In the genomic region with DNA sequence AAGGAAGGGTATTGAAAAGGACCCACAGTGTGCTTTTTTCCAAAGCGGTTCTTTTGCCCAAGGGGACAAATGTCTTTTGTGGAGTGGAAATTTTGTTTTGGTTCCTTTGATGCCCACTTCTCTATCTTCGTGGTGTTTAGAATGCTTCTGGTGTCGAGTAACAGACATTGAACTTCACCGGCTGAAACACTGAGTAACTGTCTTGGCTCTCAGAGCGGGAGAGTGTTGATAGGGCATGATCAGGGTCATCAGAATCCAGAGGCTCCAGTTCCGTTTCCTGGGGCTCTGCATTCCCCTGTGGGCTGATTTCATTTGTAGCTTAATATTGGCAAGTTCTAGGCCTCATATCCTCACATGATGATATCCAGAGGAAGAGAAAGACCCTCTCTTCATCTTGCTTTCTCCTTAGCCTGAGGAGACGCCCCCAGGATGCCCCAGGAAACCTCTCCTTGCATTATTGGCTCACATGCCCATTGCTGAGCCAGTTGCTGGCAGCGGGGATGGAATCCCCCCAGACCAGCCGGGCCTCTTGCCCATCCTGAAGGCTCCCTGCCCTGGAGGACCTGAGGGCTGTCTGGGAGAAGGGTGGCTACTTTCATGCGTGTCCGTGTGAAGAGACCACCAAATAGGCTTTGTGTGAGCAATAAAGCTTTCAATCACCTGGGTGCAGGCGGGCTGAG, we compare ENCODE assay signal across 19 cellular contexts. TPM values are rescaled to one million over a fixed set of nuclear protein-coding genes. Genes with fewer than 3 reads are reported as not detected.
DNase-seq lines count a peak whose midpoint lies in the region; ATAC-seq and TF ChIP-seq lines count a peak whose summit lies in the region.
"Had no signal": no experiment of that assay in that cellular context is flagged by ENCODE, and none has a peak within 500 bp of the region (broad histone marks: within the 10 kb centered on the region; RNA-seq: fewer than 3 reads in every experiment).

No MANE protein-coding gene starts in this region.

- H3K9ac ChIP-seq in IMR-90 (ENCODE audit: low read depth, low read length), result no peak overlapping the region

- no TSS peak for BruUV-seq in IMR-90 (replicated peaks; lab: Mats Ljungman, UMichigan)

- in situ Hi-C loops in IMR-90 (cut with MboI; ENCODE audit: low sequenced_read_pairs), result no loop called here

- peak overlapping the region; percentile 29; the same call in 1 of the 2 replicates for H3K4me2 ChIP-seq in IMR-90 (ENCODE audit: low read depth, low read length)
- H3K4me2 ChIP-seq: PC-9 had no signal

- DNase-seq in EH (ENCODE audit: low read depth) (peak; percentile 20), IMR-90 (peak; percentile 36), choroid plexus epithelial cell (ENCODE audit: low read depth) (peak; percentile 51), neural crest cell (ENCODE audit: low read depth, low spot score) (no peak), GM03348 (ENCODE audit: low spot score) (no peak), retina (no peak), testis (no peak), left colon (no peak)
- DNase-seq: DMS 273 treated with DMSO at 0.1 percent for 48 hours, KG1, NCI-H1048, NCI-H2081 treated with DMSO at 0.1 percent for 48 hours, NCI-H510A treated with DMSO at 0.1 percent for 48 hours, NCI-H82, PC-9 had no signal

- H3K4ac ChIP-seq in IMR-90 (ENCODE audit: low read depth, low read length), result peak overlapping the region; percentile 29; the same call in 1 of the 2 replicates

- H3K14ac ChIP-seq in IMR-90 (replicated peaks; ENCODE audit: low read depth, low read length), result no peak overlapping the region

- H4K91ac ChIP-seq in IMR-90 (ENCODE audit: insufficient read depth, low read depth, low read length), result no peak overlapping the region

- H3K9me3 ChIP-seq in IMR-90 (ENCODE audit: control insufficient read depth, insufficient read depth, low read length) (no peaks in the 10 kb centered on the region), testis (no peaks in the 10 kb centered on the region)

- H2AFZ ChIP-seq in IMR-90 (replicated peaks; ENCODE audit: low read length, poor library complexity), result peak overlapping the region; percentile 46
- H2AFZ ChIP-seq: PC-9 had no signal

- no peak overlapping the region for H3K56ac ChIP-seq in IMR-90 (ENCODE audit: extremely low read depth, insufficient read depth, low read length)

- no peaks in the 10 kb centered on the region for H3K27me3 Mint-ChIP-seq in neural crest cell (ENCODE audit: low read depth)

- WGBS in IMR-90 (ENCODE audit: extremely low coverage in 2 of 2, insufficient read length in 1 of 2), 2 experiments, result no CpG with 5 or more reads among the region's 12 CpGs
- whole genome bisulfite sequencing in testis, 2 donors, result 64 to 79% methylated on average over 12 of the region's 12 CpGs

- H3K9me3 Mint-ChIP-seq in neural crest cell, result no peaks in the 10 kb centered on the region
- H3K9me3 Mint-ChIP-seq: CD14-positive monocyte had no signal

- no peak overlapping the region for H3K27ac ChIP-seq in IMR-90 (ENCODE audit: insufficient read depth, low read length)
- no peak overlapping the region for H3K27ac ChIP-seq in testis
- H3K27ac ChIP-seq: HL-60, PC-9, SJSA1 had no signal

- no peak for TF ChIP-seq RAD21 in IMR-90 (IDR thresholded peaks at IDR 0.05; ENCODE audit: low read length)

- no peak overlapping the region for H4K5ac ChIP-seq in IMR-90 (ENCODE audit: low read depth, low read length)

- H3K23ac ChIP-seq in IMR-90 (ENCODE audit: low read depth, low read length), result no peak overlapping the region

- H4K20me1 ChIP-seq in IMR-90 (ENCODE audit: insufficient read depth, low read length), result no peaks in the 10 kb centered on the region

- no peak overlapping the region for H2BK15ac ChIP-seq in IMR-90 (ENCODE audit: low read depth, low read length)

- no peak overlapping the region for H2BK20ac ChIP-seq in IMR-90 (ENCODE audit: low read depth, low read length)

- H3K4me3 Mint-ChIP-seq in neural crest cell, result no peak overlapping the region
- H3K4me3 Mint-ChIP-seq: CD14-positive monocyte had no signal

- no peak overlapping the region for H2AK5ac ChIP-seq in IMR-90 (ENCODE audit: low read depth, low read length)

- no peak overlapping the region for H2BK5ac ChIP-seq in IMR-90 (ENCODE audit: low read depth, low read length, poor library complexity, severe bottlenecking)

- TF ChIP-seq POLR2A in IMR-90 (IDR thresholded peaks at IDR 0.05; ENCODE audit: low read depth, low read length) (no peak), testis (IDR thresholded peaks at IDR 0.05) (no peak)

- H3K27ac Mint-ChIP-seq in neural crest cell (ENCODE audit: unreplicated experiment), result peak overlapping the region; percentile 31

- H3K4me1 ChIP-seq in IMR-90 (ENCODE audit: control insufficient read depth, insufficient read depth, low read length) (peaks cover 12% of the 10 kb centered on the region), testis (no peaks in the 10 kb centered on the region)

- dilution Hi-C loops in IMR-90 (cut with HindIII; ENCODE audit: low sequenced_read_pairs, unreplicated experiment), result no loop called here

- H3K36me3 ChIP-seq in IMR-90 (ENCODE audit: control insufficient read depth, insufficient read depth, low read length) (no peaks in the 10 kb centered on the region), testis (ENCODE audit: low read depth, missing control alignments) (no peaks in the 10 kb centered on the region)
- H3K36me3 ChIP-seq: SJSA1 had no signal

- no peaks in the 10 kb centered on the region for H3K79me1 ChIP-seq in IMR-90 (ENCODE audit: low read depth in 1 of 2, low read length in 2 of 2)

- H3K18ac ChIP-seq in IMR-90 (ENCODE audit: low read depth, low read length), result peak overlapping the region; percentile 37; the same call in 1 of the 2 replicates

- peak overlapping the region in 1 of 2 experiments; percentile 24; a peak in 2 of 4 replicates for H4K8ac ChIP-seq in IMR-90 (ENCODE audit: low read depth in 2 of 2, low read length in 2 of 2)

- H2BK120ac ChIP-seq in IMR-90 (ENCODE audit: low read depth, low read length), result peak overlapping the region; percentile 12

- peaks cover 7% of the 10 kb centered on the region; the same call in 1 of the 2 replicates for H3K9me1 ChIP-seq in IMR-90 (ENCODE audit: insufficient read depth, low read length)

- H3K4me3 ChIP-seq in IMR-90 (ENCODE audit: insufficient read depth, low read depth, low read length) (no peak overlapping the region), choroid plexus epithelial cell (ENCODE audit: low read depth, low read length) (no peak overlapping the region), testis (no peak overlapping the region)
- H3K4me3 ChIP-seq: PC-9, SJSA1 had no signal

- ATAC-seq in IMR-90 (ENCODE audit: low read depth) (peak; percentile 19; the same call in 1 of the 2 replicates), left colon (no peak)

- intact Hi-C loops in IMR-90 (cut with micrococcal nuclease) (no loop called here), testis (cut with DNase I; ENCODE audit: low total_unique reads) (no loop called here), left colon (cut with DNase I, micrococcal nuclease) (no loop called here)

- no peak overlapping the region for H2AK9ac ChIP-seq in IMR-90 (replicated peaks; ENCODE audit: low read depth, low read length, poor library complexity)

- H3K27me3 ChIP-seq in IMR-90 (ENCODE audit: control insufficient read depth, insufficient read depth, low read length), result no peaks in the 10 kb centered on the region
- H3K27me3 ChIP-seq in testis, result no peaks in the 10 kb centered on the region
- H3K27me3 ChIP-seq: SJSA1 had no signal

- no peaks in the 10 kb centered on the region for H3K36me3 Mint-ChIP-seq in neural crest cell (ENCODE audit: low read depth)
- H3K36me3 Mint-ChIP-seq: CD14-positive monocyte had no signal

- CTCF ChIA-PET in IMR-90 (lab: Yijun Ruan, JAX), result no interaction called here

- TF ChIP-seq CTCF in IMR-90 (conservative IDR thresholded peaks at IDR 0.05; ENCODE audit: low read depth, low read length) (no peak), choroid plexus epithelial cell (conservative IDR thresholded peaks at IDR 0.05; ENCODE audit: low read depth, low read length) (no peak), neural crest cell (conservative IDR thresholded peaks at IDR 0.05) (no peak), testis (IDR thresholded peaks at IDR 0.05) (no peak)

- H3K4me1 Mint-ChIP-seq in neural crest cell, result peaks cover 17% of the 10 kb centered on the region

- POLR2A ChIA-PET in IMR-90 (lab: Charles Lee; ENCODE audit: unreplicated experiment), result no interaction called here

TF ChIP-seq in IMR-90, 13 proteins besides CTCF, POLR2A, EP300 and RAD21:
- TF ChIP-seq FOS (IDR thresholded peaks at IDR 0.05; ENCODE audit: low read depth, low read length) (no peak), MAFK (IDR thresholded peaks at IDR 0.05; ENCODE audit: low read depth, low read length) (no peak)
- TF ChIP-seq, protein P1, sequence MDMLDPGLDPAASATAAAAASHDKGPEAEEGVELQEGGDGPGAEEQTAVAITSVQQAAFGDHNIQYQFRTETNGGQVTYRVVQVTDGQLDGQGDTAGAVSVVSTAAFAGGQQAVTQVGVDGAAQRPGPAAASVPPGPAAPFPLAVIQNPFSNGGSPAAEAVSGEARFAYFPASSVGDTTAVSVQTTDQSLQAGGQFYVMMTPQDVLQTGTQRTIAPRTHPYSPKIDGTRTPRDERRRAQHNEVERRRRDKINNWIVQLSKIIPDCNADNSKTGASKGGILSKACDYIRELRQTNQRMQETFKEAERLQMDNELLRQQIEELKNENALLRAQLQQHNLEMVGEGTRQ (IDR thresholded peaks at IDR 0.05; ENCODE audit: low read depth, low read length), result no peak
TF ChIP-seq in IMR-90: peak in this region for 0.

RNA-seq across cellular contexts. Expression of a gene that starts 27.9 kb away (rescaled TPM):
- total RNA-seq in IMR-90 (2012; rRNA removed) (93.6 and 126 TPM in 2 replicates), neural crest cell (68.9 and 71.6 TPM in 2 replicates), testis (100 to 1,000 TPM; 126 to 135 TPM), left colon (10 to 100 TPM; 64.6 to 77.3 TPM)
- polyA plus RNA-seq in IMR-90 (2012; rRNA removed) (58.1 and 58.4 TPM in 2 replicates), testis (ENCODE audit: insufficient read depth, low read depth, low replicate concordance) (192 TPM)
- polyA plus RNA-seq in IMR-90 (2012; cell fraction: cytosol; rRNA removed), result 32.7 and 34.9 TPM in 2 replicates
- polyA plus RNA-seq in IMR-90 (2012; cell fraction: nucleus; rRNA removed; ENCODE audit: low replicate concordance), result 42.7 and 106 TPM in 2 replicates

RNA-seq across cellular contexts. Expression of a gene that starts 56.3 kb away (rescaled TPM):
- total RNA-seq in IMR-90 (2012; rRNA removed) (not detected in 2 replicates), neural crest cell (not detected in 2 replicates), testis (not detected), left colon (not detected)
- polyA plus RNA-seq in IMR-90 (2012; rRNA removed) (not detected in 2 replicates), testis (ENCODE audit: insufficient read depth, low read depth, low replicate concordance) (not detected)
- not detected in 2 replicates for polyA plus RNA-seq in IMR-90 (2012; cell fraction: cytosol; rRNA removed)
- polyA plus RNA-seq in IMR-90 (2012; cell fraction: nucleus; rRNA removed; ENCODE audit: low replicate concordance), result not detected in 2 replicates
- total RNA-seq: A673, PC-9, SJSA1 had no signal
- polyA plus RNA-seq: CD14-positive monocyte had no signal

Comparison
In these comparisons a context has a peak if more than half of its experiments do, and no peak if none do; other contexts are left out.
1. DNase-seq: peak in EH (single experiment), IMR-90 (single experiment) and choroid plexus epithelial cell (single experiment); none in neural crest cell (single experiment), GM03348 (single experiment), retina (single experiment), testis (single experiment) and left colon (0 of 2).